ENCODE assay signal across 10 cellular contexts in genomic region chr2:127208313-127208712, GRCh38. TPM values are rescaled to one million over a fixed set of nuclear protein-coding genes. Genes with fewer than 3 reads are reported as not detected.
DNase-seq lines count a peak whose midpoint lies in the region; ATAC-seq and TF ChIP-seq lines count a peak whose summit lies in the region.
"Had no signal": no experiment of that assay in that cellular context is flagged by ENCODE, and none has a peak within 500 bp of the region (broad histone marks: within the 10 kb centered on the region; RNA-seq: fewer than 3 reads in every experiment).

No MANE protein-coding gene starts in this region.

- no peak for ATAC-seq in HG03565 (IDR thresholded peaks at IDR 0.05; ENCODE audit: unreplicated experiment)
- ATAC-seq in SK-N-SH treated with all-trans-retinoic acid at 6 μM for 48 hours = no peak; the same call in 2 of the 3 replicates

- H3K9ac ChIP-seq in colonic mucosa (ENCODE audit: low read depth in 2 of 2, low read length in 2 of 2) = no peak overlapping the region

- no peaks in the 10 kb centered on the region for H3K4me1 ChIP-seq in colonic mucosa
- H3K4me1 ChIP-seq: sigmoid colon had no signal

- H3K27ac ChIP-seq in colonic mucosa = no peak overlapping the region
- H3K27ac ChIP-seq: sigmoid colon had no signal

- peak; percentile 53 for DNase-seq in HS-27A (ENCODE audit: low read depth)
- DNase-seq in NCI-H2171 (lab: John Stamatoyannopoulos, UW) = peak; percentile 94
- peak; percentile 48 for DNase-seq in astrocyte of the hippocampus (ENCODE audit: low read depth, low spot score)
- DNase-seq in retina = peak; percentile 53
- no peak for DNase-seq in colonic mucosa
- DNase-seq: activated T-cell treated with anti-CD3 and anti-CD28 coated beads for 4 hours, cerebellar nuclear complex, sigmoid colon had no signal

- TF ChIP-seq CTCF in colonic mucosa (IDR thresholded peaks at IDR 0.05) = no peak

- no peak overlapping the region for H3K4me3 ChIP-seq in colonic mucosa
- H3K4me3 ChIP-seq: sigmoid colon had no signal

- no peaks in the 10 kb centered on the region for H3K27me3 ChIP-seq in colonic mucosa
- H3K27me3 ChIP-seq: sigmoid colon had no signal

- intact Hi-C loops in colonic mucosa (cut with DNase I) = no loop called here

- H3K9me3 ChIP-seq in colonic mucosa = no peaks in the 10 kb centered on the region
- H3K9me3 ChIP-seq: sigmoid colon had no signal

- no peaks in the 10 kb centered on the region for H3K36me3 ChIP-seq in colonic mucosa
- H3K36me3 ChIP-seq: sigmoid colon had no signal

TF ChIP-seq in SK-N-SH treated with all-trans-retinoic acid at 6 μM for 48 hours, 23 proteins besides CTCF, POLR2A, EP300 and RAD21:
- TF ChIP-seq ZC3H10 (CRISPR knock-in tag; IDR thresholded peaks at IDR 0.05) (no peak), CSRNP3 (CRISPR knock-in tag; IDR thresholded peaks at IDR 0.05) (no peak), OSR1 (CRISPR knock-in tag; IDR thresholded peaks at IDR 0.05) (no peak), GLIS3 (CRISPR knock-in tag; IDR thresholded peaks at IDR 0.05) (no peak), ARNTL (CRISPR knock-in tag; IDR thresholded peaks at IDR 0.05; ENCODE audit: borderline replicate concordance, low read depth) (no peak), PATZ1 (CRISPR knock-in tag; IDR thresholded peaks at IDR 0.05; ENCODE audit: borderline replicate concordance) (no peak), SNAI2 (CRISPR knock-in tag; IDR thresholded peaks at IDR 0.05) (no peak)

RNA-seq across cellular contexts. Expression of gene CYP27C1, which starts 11.8 kb away (rescaled TPM):
- under 1 TPM in 1 of 2 donors, not detected in 1; 0.19 TPM for total RNA-seq in colonic mucosa
